In genomic region chr7:140649566-140650205, GRCh38 we compare ENCODE assay signal across 1 cellular context.
TF ChIP-seq lines count a peak whose summit lies in the region.

No MANE protein-coding gene starts in this region.

TF ChIP-seq in WTC11, 78 proteins besides CTCF, POLR2A, EP300 and RAD21 (continued from another document):
- TF ChIP-seq ZNF263 (CRISPR knock-in tag; IDR thresholded peaks at IDR 0.05; ENCODE audit: low read depth) (no peak), ARID4B (CRISPR knock-in tag; IDR thresholded peaks at IDR 0.05; ENCODE audit: borderline replicate concordance) (no peak), ZNF396 (CRISPR knock-in tag; IDR thresholded peaks at IDR 0.05; ENCODE audit: borderline replicate concordance) (no peak), CDX4 (CRISPR knock-in tag; IDR thresholded peaks at IDR 0.05; ENCODE audit: borderline replicate concordance) (no peak), ATF1 (CRISPR knock-in tag; IDR thresholded peaks at IDR 0.05) (no peak), ZNF512 (CRISPR knock-in tag; IDR thresholded peaks at IDR 0.05; ENCODE audit: borderline replicate concordance) (no peak), ERG (CRISPR knock-in tag; IDR thresholded peaks at IDR 0.05) (no peak), JAZF1 (CRISPR knock-in tag; IDR thresholded peaks at IDR 0.05) (no peak), SOX15 (CRISPR knock-in tag; IDR thresholded peaks at IDR 0.05) (no peak), TEAD4 (CRISPR knock-in tag; IDR thresholded peaks at IDR 0.05) (no peak), ELF4 (CRISPR knock-in tag; IDR thresholded peaks at IDR 0.05; ENCODE audit: low read depth) (no peak), ZNF219 (CRISPR knock-in tag; IDR thresholded peaks at IDR 0.05; ENCODE audit: borderline replicate concordance) (no peak), FOXK1 (CRISPR knock-in tag; IDR thresholded peaks at IDR 0.05) (no peak)
